In the genomic region with DNA sequence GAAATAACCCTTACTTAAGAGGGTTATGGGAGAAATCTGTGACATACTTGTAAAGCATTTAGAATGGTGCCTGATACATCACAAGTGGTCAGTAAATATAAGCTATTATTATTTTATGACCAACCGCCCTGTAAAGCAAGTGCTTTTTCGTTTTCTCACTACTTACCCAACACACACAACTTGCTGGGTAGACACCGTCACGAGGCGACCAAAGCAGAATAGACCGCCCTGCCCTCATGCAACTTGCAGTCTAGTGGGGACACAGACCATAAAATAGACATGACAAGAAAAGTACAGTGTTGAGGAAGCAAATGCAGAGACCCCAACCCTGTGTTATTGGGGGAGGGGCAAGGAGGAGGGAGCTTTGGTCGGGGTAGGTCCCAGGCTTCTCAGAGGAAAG, we compare ENCODE assay signal across 9 cellular contexts. TPM values are rescaled to one million over a fixed set of nuclear protein-coding genes. Genes with fewer than 3 reads are reported as not detected.
A peak's percentile ranks its signal among the peaks of the same experiment; 100 is the strongest.
DNase-seq lines count a peak whose midpoint lies in the region; ATAC-seq and TF ChIP-seq lines count a peak whose summit lies in the region.
"Had no signal": no experiment of that assay in that cellular context is flagged by ENCODE, and none has a peak within 500 bp of the region (broad histone marks: within the 10 kb centered on the region; RNA-seq: fewer than 3 reads in every experiment).

No MANE protein-coding gene starts in this region.

- H3K27me3 Mint-ChIP-seq in activated T-cell treated with anti-CD3 and anti-CD28 coated beads, Interleukin-2, amount 50 U/mL, for 24 hours: peaks cover 65% of the 10 kb centered on the region
- H3K27me3 Mint-ChIP-seq in activated CD4-positive, alpha-beta memory T cell treated with anti-CD3 and anti-CD28 coated beads, Interleukin-2, amount 10 ng/mL, durations not matched to agents 7 days and 5 days: peaks cover 53% of the 10 kb centered on the region
- peaks cover 49% of the 10 kb centered on the region for H3K27me3 Mint-ChIP-seq in stimulated activated memory B cell treated with anti-CD40 and anti-IgM and Interleukin-4, amounts not matched to agents 10 μg/mL and 1 μg/mL and 100 μg/mL, for 72 hours

- no peaks in the 10 kb centered on the region for H3K36me3 ChIP-seq in hepatocyte (replicated peaks; ENCODE audit: insufficient read depth, low read depth)

- no peak for TF ChIP-seq CTCF in hepatocyte (IDR thresholded peaks at IDR 0.05; ENCODE audit: poor library complexity)

- H3K36me3 Mint-ChIP-seq in activated T-cell treated with anti-CD3 and anti-CD28 coated beads, Interleukin-2, amount 50 U/mL, for 24 hours (ENCODE audit: low read depth): no peaks in the 10 kb centered on the region
- H3K36me3 Mint-ChIP-seq in activated CD4-positive, alpha-beta memory T cell treated with anti-CD3 and anti-CD28 coated beads, Interleukin-2, amount 10 ng/mL, durations not matched to agents 7 days and 5 days (ENCODE audit: low read depth): no peaks in the 10 kb centered on the region
- peaks cover 22% of the 10 kb centered on the region for H3K36me3 Mint-ChIP-seq in stimulated activated memory B cell treated with anti-CD40 and anti-IgM and Interleukin-4, amounts not matched to agents 10 μg/mL and 1 μg/mL and 100 μg/mL, for 72 hours

- H3K4me2 ChIP-seq in hepatocyte: peak overlapping the region; percentile 98

- H3K9me3 Mint-ChIP-seq in activated T-cell treated with anti-CD3 and anti-CD28 coated beads, Interleukin-2, amount 50 U/mL, for 24 hours: no peaks in the 10 kb centered on the region
- no peaks in the 10 kb centered on the region for H3K9me3 Mint-ChIP-seq in activated CD4-positive, alpha-beta memory T cell treated with anti-CD3 and anti-CD28 coated beads, Interleukin-2, amount 10 ng/mL, durations not matched to agents 7 days and 5 days
- H3K9me3 Mint-ChIP-seq in stimulated activated memory B cell treated with anti-CD40 and anti-IgM and Interleukin-4, amounts not matched to agents 10 μg/mL and 1 μg/mL and 100 μg/mL, for 72 hours: no peaks in the 10 kb centered on the region

- H3K4me3 ChIP-seq in hepatocyte: no peak overlapping the region

- H3K27me3 ChIP-seq in hepatocyte: no peaks in the 10 kb centered on the region

- CTCF ChIA-PET in activated CD4-positive, alpha-beta memory T cell treated with anti-CD3 and anti-CD28 coated beads, Interleukin-2, amount 10 ng/mL, durations not matched to agents 7 days and 5 days (lab: Charles Lee): no interaction called here

- POLR2A ChIA-PET in activated CD4-positive, alpha-beta memory T cell treated with anti-CD3 and anti-CD28 coated beads, Interleukin-2, amount 10 ng/mL, durations not matched to agents 7 days and 5 days (lab: Charles Lee): interaction anchor here (2.1 kb wide), 1 partner anchor 391 kb away, joined by 7 read pairs; the partner anchor contains the start of gene TTF2

- WGBS in hepatocyte (ENCODE audit: low lambda C conversion rate, missing lambda C conversion rate): 88% methylated on average over 7 of the region's 7 CpGs

- no peaks in the 10 kb centered on the region for H4K20me1 ChIP-seq in hepatocyte (ENCODE audit: insufficient read depth, poor library complexity, severe bottlenecking)

- H2AFZ ChIP-seq in hepatocyte: peak overlapping the region; percentile 37

- H3K4me3 Mint-ChIP-seq in activated T-cell treated with anti-CD3 and anti-CD28 coated beads, Interleukin-2, amount 50 U/mL, for 24 hours: peak overlapping the region; percentile 57
- peak overlapping the region; percentile 58 for H3K4me3 Mint-ChIP-seq in activated CD4-positive, alpha-beta memory T cell treated with anti-CD3 and anti-CD28 coated beads, Interleukin-2, amount 10 ng/mL, durations not matched to agents 7 days and 5 days
- peak overlapping the region; percentile 47 for H3K4me3 Mint-ChIP-seq in stimulated activated memory B cell treated with anti-CD40 and anti-IgM and Interleukin-4, amounts not matched to agents 10 μg/mL and 1 μg/mL and 100 μg/mL, for 72 hours

- H3K9me3 ChIP-seq in hepatocyte (ENCODE audit: low read depth): no peaks in the 10 kb centered on the region

- H3K27ac Mint-ChIP-seq in activated T-cell treated with anti-CD3 and anti-CD28 coated beads, Interleukin-2, amount 50 U/mL, for 24 hours: no peak overlapping the region
- no peak overlapping the region for H3K27ac Mint-ChIP-seq in activated CD4-positive, alpha-beta memory T cell treated with anti-CD3 and anti-CD28 coated beads, Interleukin-2, amount 10 ng/mL, durations not matched to agents 7 days and 5 days
- H3K27ac Mint-ChIP-seq in stimulated activated memory B cell treated with anti-CD40 and anti-IgM and Interleukin-4, amounts not matched to agents 10 μg/mL and 1 μg/mL and 100 μg/mL, for 72 hours: no peak overlapping the region

- DNase-seq in activated T-cell treated with anti-CD3 and anti-CD28 coated beads, Interleukin-2, amount 50 U/mL, for 24 hours: no peak
- no peak for DNase-seq in activated T-cell treated with anti-CD3 and anti-CD28 coated beads, Interleukin-2, amount 50 U/mL, for 48 hours
- no peak for DNase-seq in activated CD4-positive, alpha-beta memory T cell treated with anti-CD3 and anti-CD28 coated beads, Interleukin-2, amount 10 ng/mL, durations not matched to agents 7 days and 5 days
- no peak for DNase-seq in hepatocyte (ENCODE audit: low spot score)
- no peak for DNase-seq in NK-92 (lab: John Stamatoyannopoulos, UW; ENCODE audit: unreplicated experiment)
- no peak for DNase-seq in LoVo (ENCODE audit: low spot score)
- no peak for DNase-seq in sciatic nerve (ENCODE audit: low spot score)

- H3K4me1 ChIP-seq in hepatocyte (ENCODE audit: insufficient read depth): peaks cover 26% of the 10 kb centered on the region

- H3K27ac ChIP-seq in hepatocyte: peak overlapping the region; percentile 48
- H3K27ac ChIP-seq: HL-60 had no signal

- intact Hi-C loops in sciatic nerve (cut with DNase I): no loop called here

- H3K9me2 ChIP-seq in hepatocyte (replicated peaks; ENCODE audit: insufficient read depth): no peaks in the 10 kb centered on the region

- no peak for ATAC-seq in stimulated activated memory B cell treated with anti-CD40 and anti-IgM and Interleukin-4, amounts not matched to agents 10 μg/mL and 1 μg/mL and 100 μg/mL, for 72 hours
- ATAC-seq in sciatic nerve: no peak

- peaks cover 34% of the 10 kb centered on the region for H3K79me2 ChIP-seq in hepatocyte

- H3K4me1 Mint-ChIP-seq in activated T-cell treated with anti-CD3 and anti-CD28 coated beads, Interleukin-2, amount 50 U/mL, for 24 hours (ENCODE audit: low read depth): peaks cover 13% of the 10 kb centered on the region
- H3K4me1 Mint-ChIP-seq in activated CD4-positive, alpha-beta memory T cell treated with anti-CD3 and anti-CD28 coated beads, Interleukin-2, amount 10 ng/mL, durations not matched to agents 7 days and 5 days: peaks cover 9% of the 10 kb centered on the region
- H3K4me1 Mint-ChIP-seq in stimulated activated memory B cell treated with anti-CD40 and anti-IgM and Interleukin-4, amounts not matched to agents 10 μg/mL and 1 μg/mL and 100 μg/mL, for 72 hours: peaks cover 16% of the 10 kb centered on the region

RNA-seq across cellular contexts. Expression of gene IGSF3, which starts 0.7 kb away (rescaled TPM):
- under 1 TPM; 0.48 to 0.58 TPM for total RNA-seq in activated CD4-positive, alpha-beta memory T cell treated with anti-CD3 and anti-CD28 coated beads, Interleukin-2, amount 10 ng/mL, durations not matched to agents 7 days and 5 days
- 27.2 and 34.0 TPM in 2 replicates for total RNA-seq in hepatocyte
- 8.8 and 9.3 TPM in 2 replicates for polyA plus RNA-seq in hepatocyte
- 2.5 TPM for total RNA-seq in sciatic nerve
